ENCODE assay signal across 8 cellular contexts in the genomic region with DNA sequence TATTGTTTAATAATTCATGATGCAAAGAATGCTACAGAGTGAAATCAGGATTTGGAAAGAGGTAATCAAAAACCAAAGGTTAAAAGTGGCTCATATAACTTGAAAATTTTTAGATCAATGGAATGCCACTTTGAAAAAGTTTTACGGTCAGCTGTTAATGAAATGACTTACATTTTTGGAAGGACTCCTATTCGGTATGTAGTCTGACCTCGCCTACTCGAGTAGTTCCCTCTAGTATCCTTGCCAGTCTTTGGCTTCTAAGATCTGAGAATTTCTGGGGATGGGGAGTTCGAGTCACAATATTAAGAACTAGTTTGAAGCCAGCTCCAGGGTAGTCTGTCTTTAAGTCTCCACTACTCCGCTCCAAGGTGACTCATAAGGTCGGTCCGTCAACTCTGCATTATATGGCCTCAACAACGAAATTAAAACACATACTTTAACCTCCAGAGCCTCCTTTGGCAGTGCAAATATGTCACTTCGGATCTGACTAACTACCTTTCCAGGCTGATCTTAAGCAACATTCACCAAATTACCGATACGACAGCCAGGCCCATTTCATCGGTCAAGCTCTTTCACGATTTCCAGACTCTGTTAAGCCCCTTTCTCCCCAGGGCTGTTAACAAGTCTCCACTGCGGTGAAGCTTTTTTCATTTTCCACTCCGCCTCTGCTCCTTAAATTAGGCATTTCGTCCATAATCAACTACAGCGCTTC. TPM values are rescaled to one million over a fixed set of nuclear protein-coding genes. Genes with fewer than 3 reads are reported as not detected.
DNase-seq lines count a peak whose midpoint lies in the region; TF ChIP-seq lines count a peak whose summit lies in the region.

No MANE protein-coding gene starts in this region.

- intact Hi-C loops in ascending aorta (cut with DNase I) = loop anchor here (1.0 to 5.0 kb wide), 5 partner anchors 57 to 1922 kb away; a partner anchor contains a TSS

- peaks cover 33% of the 10 kb centered on the region for H3K4me1 ChIP-seq in HAP-1
- H3K4me1 ChIP-seq in ascending aorta = peaks cover 3 to 34% of the 10 kb centered on the region in 2 donors
- H3K4me1 ChIP-seq in iPS-15b (ENCODE audit: control insufficient read depth, insufficient read depth, low read length) = peaks cover 7% of the 10 kb centered on the region
- peaks cover 19 to 45% (median 25%) of the 10 kb centered on the region in 3 donors for H3K4me1 ChIP-seq in skeletal muscle tissue (ENCODE audit: control insufficient read depth in 3 of 3, insufficient read depth in 3 of 3, low read length in 3 of 3)

- no peak for TF ChIP-seq CTCF in ascending aorta (IDR thresholded peaks at IDR 0.05)

- H3K4me3 ChIP-seq in HAP-1 (peak overlapping the region; percentile 92), ascending aorta (peak overlapping the region; percentile 78 to 99), iPS-15b (ENCODE audit: low read depth, low read length) (peak overlapping the region; percentile 66), skeletal muscle tissue (ENCODE audit: low read length in 3 of 3) (peak overlapping the region; percentile 85 to 100 (median 99))

- in situ Hi-C loops in HAP-1 (cut with MboI; ENCODE audit: low sequenced_read_pairs) = no loop called here

- H3K9ac ChIP-seq in iPS-15b (ENCODE audit: low read depth, low read length) (peak overlapping the region; percentile 55), skeletal muscle tissue (ENCODE audit: low read depth in 1 of 3, low read length in 3 of 3) (peak overlapping the region; percentile 90 to 99 (median 95))

- H3K36me3 ChIP-seq in HAP-1 (replicated peaks) = peaks cover 32% of the 10 kb centered on the region
- H3K36me3 ChIP-seq in ascending aorta = no peaks in the 10 kb centered on the region
- H3K36me3 ChIP-seq in iPS-15b (ENCODE audit: control insufficient read depth, insufficient read depth, low read length) = peaks cover 7% of the 10 kb centered on the region
- H3K36me3 ChIP-seq in skeletal muscle tissue (ENCODE audit: control insufficient read depth in 3 of 3, insufficient read depth in 3 of 3, low read length in 3 of 3) = peaks cover 0 to 9% (median 0%) of the 10 kb centered on the region in 3 donors

- H3K27ac ChIP-seq in ascending aorta (peak overlapping the region; percentile 92 to 95), skeletal muscle tissue (ENCODE audit: low read depth, low read length) (peak overlapping the region; percentile 96)

- H3K9me3 ChIP-seq in HAP-1 = no peaks in the 10 kb centered on the region
- H3K9me3 ChIP-seq in ascending aorta = no peaks in the 10 kb centered on the region
- H3K9me3 ChIP-seq in iPS-15b (ENCODE audit: control insufficient read depth, insufficient read depth, low read length) = no peaks in the 10 kb centered on the region
- no peaks in the 10 kb centered on the region for H3K9me3 ChIP-seq in skeletal muscle tissue (ENCODE audit: control insufficient read depth in 3 of 3, low read length in 3 of 3)

- H3K27me3 ChIP-seq in HAP-1 (ENCODE audit: low read depth) (no peaks in the 10 kb centered on the region), ascending aorta (no peaks in the 10 kb centered on the region), iPS-15b (ENCODE audit: control insufficient read depth, insufficient read depth, low read length) (no peaks in the 10 kb centered on the region), skeletal muscle tissue (ENCODE audit: control insufficient read depth in 3 of 3, insufficient read depth in 3 of 3, low read length in 3 of 3) (no peaks in the 10 kb centered on the region)

- DNase-seq in NCI-H2196 (lab: John Stamatoyannopoulos, UW; ENCODE audit: unreplicated experiment) = peak; percentile 13
- no peak for DNase-seq in NCI-H2196 treated with DMSO at 0.1 percent for 48 hours (lab: John Stamatoyannopoulos, UW; ENCODE audit: unreplicated experiment)
- DNase-seq in HAP-1 (ENCODE audit: low spot score in 2 of 2) = no peak
- DNase-seq in MV-4-11 (lab: John Stamatoyannopoulos, UW) = peak; percentile 54
- DNase-seq in ascending aorta (ENCODE audit: low spot score in 2 of 2) = peak in 1 of 2 donors; percentile 74
- no peak for DNase-seq in NCI-H1694 (lab: John Stamatoyannopoulos, UW)

RNA-seq across cellular contexts. Expression of a gene that starts 0.7 kb away (rescaled TPM):
- total RNA-seq in ascending aorta (6.4 TPM), skeletal muscle tissue (18.8 TPM)

RNA-seq across cellular contexts. Expression of a gene that starts 1.7 kb away (rescaled TPM):
- total RNA-seq in ascending aorta = 10.7 TPM
- 47.5 TPM for total RNA-seq in skeletal muscle tissue

RNA-seq across cellular contexts. Expression of a gene that starts 20.6 kb away (rescaled TPM):
- total RNA-seq in ascending aorta (2.8 TPM), skeletal muscle tissue (not detected)

Comparison
In these comparisons a context has a peak if more than half of its experiments do, and no peak if none do; other contexts are left out.
1. DNase-seq: peak in NCI-H2196 (single experiment) and MV-4-11 (single experiment); none in NCI-H2196 treated with DMSO at 0.1 percent for 48 hours (single experiment), HAP-1 (0 of 2) and NCI-H1694 (single experiment).
2. Peak in every context shown above with its lines, with median percentiles within 50 percentile points of each other: H3K4me3 ChIP-seq.